Comparison of ENCODE assay signal across 1 cellular context in genomic region chr12:109020136-109020535, GRCh38.
TF ChIP-seq lines count a peak whose summit lies in the region.

No MANE protein-coding gene starts in this region.

TF ChIP-seq in H1, 55 proteins besides CTCF, POLR2A, EP300 and RAD21 (continued from another document):
- TF ChIP-seq SIN3A (conservative IDR thresholded peaks at IDR 0.05 in 1 of 2, IDR thresholded peaks at IDR 0.05 in 1 of 2; ENCODE audit: low read depth in 1 of 2, low read length in 2 of 2) (no peak), CHD1 (IDR thresholded peaks at IDR 0.05; ENCODE audit: low read depth, low read length) (no peak), NANOG (IDR thresholded peaks at IDR 0.05; ENCODE audit: insufficient read depth, low read depth, low read length, poor library complexity, severe bottlenecking) (no peak), CHD2 (IDR thresholded peaks at IDR 0.05; ENCODE audit: low read length) (no peak), RNF2 (IDR thresholded peaks at IDR 0.05; ENCODE audit: borderline replicate concordance, low read depth, low read length, missing control alignments, poor library complexity, severe bottlenecking) (no peak), POU5F1 (IDR thresholded peaks at IDR 0.05; ENCODE audit: low read depth, low read length) (no peak), BRCA1 (IDR thresholded peaks at IDR 0.05; ENCODE audit: low read depth, low read length) (no peak), TAF7 (optimal IDR thresholded peaks at IDR 0.05; ENCODE audit: borderline replicate concordance, low read depth, low read length) (no peak), MAFK (IDR thresholded peaks at IDR 0.05; ENCODE audit: low read depth, low read length) (no peak), YY1 (IDR thresholded peaks at IDR 0.05; ENCODE audit: low read depth, low read length) (no peak), KDM5A (IDR thresholded peaks at IDR 0.05; ENCODE audit: low read length) (no peak), PHF8 (conservative IDR thresholded peaks at IDR 0.05; ENCODE audit: low read depth, low read length) (no peak), JUN (IDR thresholded peaks at IDR 0.05; ENCODE audit: low read depth, low read length) (no peak), EZH2 (IDR thresholded peaks at IDR 0.05; ENCODE audit: low read depth, low read length, severe bottlenecking) (no peak)
- TF ChIP-seq, protein P1, sequence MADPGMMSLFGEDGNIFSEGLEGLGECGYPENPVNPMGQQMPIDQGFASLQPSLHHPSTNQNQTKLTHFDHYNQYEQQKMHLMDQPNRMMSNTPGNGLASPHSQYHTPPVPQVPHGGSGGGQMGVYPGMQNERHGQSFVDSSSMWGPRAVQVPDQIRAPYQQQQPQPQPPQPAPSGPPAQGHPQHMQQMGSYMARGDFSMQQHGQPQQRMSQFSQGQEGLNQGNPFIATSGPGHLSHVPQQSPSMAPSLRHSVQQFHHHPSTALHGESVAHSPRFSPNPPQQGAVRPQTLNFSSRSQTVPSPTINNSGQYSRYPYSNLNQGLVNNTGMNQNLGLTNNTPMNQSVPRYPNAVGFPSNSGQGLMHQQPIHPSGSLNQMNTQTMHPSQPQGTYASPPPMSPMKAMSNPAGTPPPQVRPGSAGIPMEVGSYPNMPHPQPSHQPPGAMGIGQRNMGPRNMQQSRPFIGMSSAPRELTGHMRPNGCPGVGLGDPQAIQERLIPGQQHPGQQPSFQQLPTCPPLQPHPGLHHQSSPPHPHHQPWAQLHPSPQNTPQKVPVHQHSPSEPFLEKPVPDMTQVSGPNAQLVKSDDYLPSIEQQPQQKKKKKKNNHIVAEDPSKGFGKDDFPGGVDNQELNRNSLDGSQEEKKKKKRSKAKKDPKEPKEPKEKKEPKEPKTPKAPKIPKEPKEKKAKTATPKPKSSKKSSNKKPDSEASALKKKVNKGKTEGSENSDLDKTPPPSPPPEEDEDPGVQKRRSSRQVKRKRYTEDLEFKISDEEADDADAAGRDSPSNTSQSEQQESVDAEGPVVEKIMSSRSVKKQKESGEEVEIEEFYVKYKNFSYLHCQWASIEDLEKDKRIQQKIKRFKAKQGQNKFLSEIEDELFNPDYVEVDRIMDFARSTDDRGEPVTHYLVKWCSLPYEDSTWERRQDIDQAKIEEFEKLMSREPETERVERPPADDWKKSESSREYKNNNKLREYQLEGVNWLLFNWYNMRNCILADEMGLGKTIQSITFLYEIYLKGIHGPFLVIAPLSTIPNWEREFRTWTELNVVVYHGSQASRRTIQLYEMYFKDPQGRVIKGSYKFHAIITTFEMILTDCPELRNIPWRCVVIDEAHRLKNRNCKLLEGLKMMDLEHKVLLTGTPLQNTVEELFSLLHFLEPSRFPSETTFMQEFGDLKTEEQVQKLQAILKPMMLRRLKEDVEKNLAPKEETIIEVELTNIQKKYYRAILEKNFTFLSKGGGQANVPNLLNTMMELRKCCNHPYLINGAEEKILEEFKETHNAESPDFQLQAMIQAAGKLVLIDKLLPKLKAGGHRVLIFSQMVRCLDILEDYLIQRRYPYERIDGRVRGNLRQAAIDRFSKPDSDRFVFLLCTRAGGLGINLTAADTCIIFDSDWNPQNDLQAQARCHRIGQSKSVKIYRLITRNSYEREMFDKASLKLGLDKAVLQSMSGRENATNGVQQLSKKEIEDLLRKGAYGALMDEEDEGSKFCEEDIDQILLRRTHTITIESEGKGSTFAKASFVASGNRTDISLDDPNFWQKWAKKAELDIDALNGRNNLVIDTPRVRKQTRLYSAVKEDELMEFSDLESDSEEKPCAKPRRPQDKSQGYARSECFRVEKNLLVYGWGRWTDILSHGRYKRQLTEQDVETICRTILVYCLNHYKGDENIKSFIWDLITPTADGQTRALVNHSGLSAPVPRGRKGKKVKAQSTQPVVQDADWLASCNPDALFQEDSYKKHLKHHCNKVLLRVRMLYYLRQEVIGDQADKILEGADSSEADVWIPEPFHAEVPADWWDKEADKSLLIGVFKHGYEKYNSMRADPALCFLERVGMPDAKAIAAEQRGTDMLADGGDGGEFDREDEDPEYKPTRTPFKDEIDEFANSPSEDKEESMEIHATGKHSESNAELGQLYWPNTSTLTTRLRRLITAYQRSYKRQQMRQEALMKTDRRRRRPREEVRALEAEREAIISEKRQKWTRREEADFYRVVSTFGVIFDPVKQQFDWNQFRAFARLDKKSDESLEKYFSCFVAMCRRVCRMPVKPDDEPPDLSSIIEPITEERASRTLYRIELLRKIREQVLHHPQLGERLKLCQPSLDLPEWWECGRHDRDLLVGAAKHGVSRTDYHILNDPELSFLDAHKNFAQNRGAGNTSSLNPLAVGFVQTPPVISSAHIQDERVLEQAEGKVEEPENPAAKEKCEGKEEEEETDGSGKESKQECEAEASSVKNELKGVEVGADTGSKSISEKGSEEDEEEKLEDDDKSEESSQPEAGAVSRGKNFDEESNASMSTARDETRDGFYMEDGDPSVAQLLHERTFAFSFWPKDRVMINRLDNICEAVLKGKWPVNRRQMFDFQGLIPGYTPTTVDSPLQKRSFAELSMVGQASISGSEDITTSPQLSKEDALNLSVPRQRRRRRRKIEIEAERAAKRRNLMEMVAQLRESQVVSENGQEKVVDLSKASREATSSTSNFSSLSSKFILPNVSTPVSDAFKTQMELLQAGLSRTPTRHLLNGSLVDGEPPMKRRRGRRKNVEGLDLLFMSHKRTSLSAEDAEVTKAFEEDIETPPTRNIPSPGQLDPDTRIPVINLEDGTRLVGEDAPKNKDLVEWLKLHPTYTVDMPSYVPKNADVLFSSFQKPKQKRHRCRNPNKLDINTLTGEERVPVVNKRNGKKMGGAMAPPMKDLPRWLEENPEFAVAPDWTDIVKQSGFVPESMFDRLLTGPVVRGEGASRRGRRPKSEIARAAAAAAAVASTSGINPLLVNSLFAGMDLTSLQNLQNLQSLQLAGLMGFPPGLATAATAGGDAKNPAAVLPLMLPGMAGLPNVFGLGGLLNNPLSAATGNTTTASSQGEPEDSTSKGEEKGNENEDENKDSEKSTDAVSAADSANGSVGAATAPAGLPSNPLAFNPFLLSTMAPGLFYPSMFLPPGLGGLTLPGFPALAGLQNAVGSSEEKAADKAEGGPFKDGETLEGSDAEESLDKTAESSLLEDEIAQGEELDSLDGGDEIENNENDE (IDR thresholded peaks at IDR 0.05; ENCODE audit: insufficient replicate concordance, low read length) = no peak
